13 cellular contexts compared by ENCODE assay signal in genomic region chr4:56654238-56654632, GRCh38. TPM values are rescaled to one million over a fixed set of nuclear protein-coding genes. Genes with fewer than 3 reads are reported as not detected.
A peak's percentile ranks its signal among the peaks of the same experiment; 100 is the strongest.
DNase-seq lines count a peak whose midpoint lies in the region; ATAC-seq, FAIRE-seq and TF ChIP-seq lines count a peak whose summit lies in the region.
"Had no signal": no experiment of that assay in that cellular context is flagged by ENCODE, and none has a peak within 500 bp of the region (broad histone marks: within the 10 kb centered on the region; RNA-seq: fewer than 3 reads in every experiment).

No MANE protein-coding gene starts in this region.

- H3K9me3 ChIP-seq in SK-N-SH: no peaks in the 10 kb centered on the region
- no peaks in the 10 kb centered on the region for H3K9me3 ChIP-seq in stomach
- H3K9me3 ChIP-seq in right lobe of liver: no peaks in the 10 kb centered on the region
- H3K9me3 ChIP-seq: MG63 had no signal

- peaks cover 2% of the 10 kb centered on the region for H3K27me3 Mint-ChIP-seq in activated B cell treated with CpG ODN at 0.5 μM for 24 hours

- no peak for TF ChIP-seq POLR2A in stomach (IDR thresholded peaks at IDR 0.05)
- TF ChIP-seq POLR2A in right lobe of liver (IDR thresholded peaks at IDR 0.05): no peak

- CTCF ChIA-PET in SK-N-SH (lab: Yijun Ruan, JAX): interaction anchor here (0.8 to 1.5 kb wide), 4 partner anchors 15 to 137 kb away, joined by 3 to 6 read pairs (median 4); no protein-coding TSS in a partner anchor
- CTCF ChIA-PET in activated B cell treated with CpG ODN at 0.5 μM for 24 hours (lab: Charles Lee): interaction anchor here (1.1 to 1.3 kb wide), 2 partner anchors 146 to 182 kb away, joined by 3 read pairs; no protein-coding TSS in a partner anchor

- H3K4me1 ChIP-seq in SK-N-SH (ENCODE audit: control insufficient read depth in 1 of 2, insufficient read depth in 2 of 2, low read depth in 1 of 2, low read length in 1 of 2) (peaks cover 5 to 11% of the 10 kb centered on the region in 2 experiments; a peak in 1 of 4 replicates), stomach (peaks cover 22 to 38% (median 31%) of the 10 kb centered on the region in 4 donors), right lobe of liver (peaks cover 0 to 6% (median 0%) of the 10 kb centered on the region in 4 donors)

- ATAC-seq in SK-N-SH treated with all-trans-retinoic acid at 6 μM for 48 hours (no peak), activated B cell treated with CpG ODN at 0.5 μM for 24 hours (ENCODE audit: low read depth) (no peak), right lobe of liver (no peak)

- peak; percentile 91 for FAIRE-seq in islet of Langerhans (lab: Jason Lieb, UNC)
- FAIRE-seq: colon had no signal

- no peak for TF ChIP-seq CTCF in SK-N-SH (IDR thresholded peaks at IDR 0.05)
- TF ChIP-seq CTCF in activated B cell treated with CpG ODN at 0.5 μM for 24 hours (IDR thresholded peaks at IDR 0.05): no peak
- no peak for TF ChIP-seq CTCF in stomach (IDR thresholded peaks at IDR 0.05)
- no peak for TF ChIP-seq CTCF in right lobe of liver (IDR thresholded peaks at IDR 0.05)

- no peak overlapping the region for H3K9ac ChIP-seq in SK-N-SH

- H3F3A ChIP-seq in SK-N-SH (replicated peaks; ENCODE audit: insufficient read depth): no peaks in the 10 kb centered on the region

- H3K4me3 Mint-ChIP-seq in activated B cell treated with CpG ODN at 0.5 μM for 24 hours: peak overlapping the region; percentile 92

- H3K79me2 ChIP-seq in SK-N-SH (ENCODE audit: insufficient read depth): no peaks in the 10 kb centered on the region

- no peak overlapping the region; the same call in 1 of the 2 replicates for H3K4me2 ChIP-seq in SK-N-SH

- TF ChIP-seq EP300 in SK-N-SH (IDR thresholded peaks at IDR 0.05; ENCODE audit: borderline replicate concordance in 1 of 2, low read depth in 1 of 2, low read length in 1 of 2) (no peak), stomach (IDR thresholded peaks at IDR 0.05) (no peak)

- intact Hi-C loops in activated B cell treated with CpG ODN at 0.5 μM for 24 hours (cut with micrococcal nuclease): loop anchor here (10.0 kb wide), 1 partner anchor 219 kb away; the partner anchor contains the start of genes PAICS and PPAT
- intact Hi-C loops in stomach (cut with DNase I; ENCODE audit: low total_unique reads): no loop called here
- intact Hi-C loops in right lobe of liver (cut with DNase I): no loop called here

- no peak overlapping the region for H2AFZ ChIP-seq in SK-N-SH (ENCODE audit: low read depth)

- no peaks in the 10 kb centered on the region for H3K9me3 Mint-ChIP-seq in activated B cell treated with CpG ODN at 0.5 μM for 24 hours

- H4K20me1 ChIP-seq in SK-N-SH (ENCODE audit: insufficient read depth): no peaks in the 10 kb centered on the region

- TF ChIP-seq RAD21 in SK-N-SH (IDR thresholded peaks at IDR 0.05; ENCODE audit: low read length): no peak

- no peak for DNase-seq in SK-N-SH
- no peak for DNase-seq in activated B cell treated with CpG ODN at 0.5 μM for 24 hours
- DNase-seq in stomach: peak; percentile 42
- DNase-seq in NCI-H82 treated with DMSO at 0.1 percent for 48 hours (lab: John Stamatoyannopoulos, UW; ENCODE audit: unreplicated experiment): no peak
- no peak for DNase-seq in occipital lobe (lab: John Stamatoyannopoulos, UW)
- DNase-seq in right lobe of liver: no peak
- DNase-seq: MG63; NCI-H524 treated with DMSO at 0.1 percent for 48 hours; stimulated activated CD4-positive, alpha-beta T cell treated with anti-CD3 and anti-CD28 coated beads, Interleukin-12 subunit alpha, Interleukin-12 subunit beta, amount 100 ng/mL, for 4 hours had no signal

- H3K9me2 ChIP-seq in SK-N-SH: no peaks in the 10 kb centered on the region

- H3K27ac Mint-ChIP-seq in activated B cell treated with CpG ODN at 0.5 μM for 24 hours: no peak overlapping the region

- WGBS in SK-N-SH (ENCODE audit: low lambda C conversion rate): 39% methylated on average over 4 of the region's 4 CpGs
- WGBS in stomach, 5 donors: 17 to 32% (median 21%) methylated on average over 4 of the region's 4 CpGs
- WGBS in right lobe of liver (ENCODE audit: insufficient coverage, low coverage, low lambda C conversion rate, missing lambda C conversion rate): 16% methylated on average over 4 of the region's 4 CpGs

- H3K4me1 Mint-ChIP-seq in activated B cell treated with CpG ODN at 0.5 μM for 24 hours: peaks cover 74% of the 10 kb centered on the region

- H3K27ac ChIP-seq in SK-N-SH (ENCODE audit: low read depth in 2 of 2, low read length in 1 of 2) (no peak overlapping the region), stomach (peak overlapping the region in 2 of 5 donors; percentile 1 to 21), right lobe of liver (no peak overlapping the region)

- no peaks in the 10 kb centered on the region for H3K36me3 ChIP-seq in SK-N-SH (replicated peaks in 1 of 2; ENCODE audit: control insufficient read depth in 1 of 2, insufficient read depth in 2 of 2, low read length in 1 of 2)
- H3K36me3 ChIP-seq in stomach: no peaks in the 10 kb centered on the region
- H3K36me3 ChIP-seq in right lobe of liver: no peaks in the 10 kb centered on the region
- H3K36me3 ChIP-seq: MG63 had no signal

- POLR2A ChIA-PET in SK-N-SH (lab: Yijun Ruan, JAX) (no interaction called here), activated B cell treated with CpG ODN at 0.5 μM for 24 hours (lab: Charles Lee) (interaction anchor here (0.6 kb wide), 1 partner anchor 34 kb away, joined by 7 read pairs; no protein-coding TSS in a partner anchor)

- peaks cover 54% of the 10 kb centered on the region for H3K27me3 ChIP-seq in SK-N-SH (ENCODE audit: insufficient read depth)
- peaks cover 0 to 47% (median 21%) of the 10 kb centered on the region in 3 donors for H3K27me3 ChIP-seq in stomach
- no peaks in the 10 kb centered on the region for H3K27me3 ChIP-seq in right lobe of liver
- H3K27me3 ChIP-seq: MG63 had no signal

- H3K4me3 ChIP-seq in SK-N-SH (ENCODE audit: low read depth in 2 of 2, low read length in 1 of 2) (no peak overlapping the region), stomach (no peak overlapping the region), right lobe of liver (no peak overlapping the region)

- H3K36me3 Mint-ChIP-seq in activated B cell treated with CpG ODN at 0.5 μM for 24 hours (ENCODE audit: low read depth): no peaks in the 10 kb centered on the region

TF ChIP-seq in SK-N-SH treated with all-trans-retinoic acid at 6 μM for 48 hours, 23 proteins besides CTCF, POLR2A, EP300 and RAD21 (continues in another document):
- TF ChIP-seq PPARA (CRISPR knock-in tag; IDR thresholded peaks at IDR 0.05; ENCODE audit: borderline replicate concordance): no peak
- no peak for TF ChIP-seq ZC3H10 (CRISPR knock-in tag; IDR thresholded peaks at IDR 0.05)
- no peak for TF ChIP-seq TSHZ2 (CRISPR knock-in tag; IDR thresholded peaks at IDR 0.05)

TF ChIP-seq in SK-N-SH, 30 proteins besides CTCF, POLR2A, EP300 and RAD21 (continues in another document):
- TF ChIP-seq NRF1 (IDR thresholded peaks at IDR 0.05; ENCODE audit: low read depth, low read length) (no peak), MXI1 (IDR thresholded peaks at IDR 0.05; ENCODE audit: low read depth, low read length) (no peak), EZH2phosphoT487 (IDR thresholded peaks at IDR 0.05; ENCODE audit: borderline replicate concordance, low read depth) (no peak), RCOR1 (IDR thresholded peaks at IDR 0.05; ENCODE audit: low read length) (no peak), SMC3 (IDR thresholded peaks at IDR 0.05; ENCODE audit: low read depth, low read length) (no peak), RFX5 (IDR thresholded peaks at IDR 0.05; ENCODE audit: low read length) (no peak), JUND (IDR thresholded peaks at IDR 0.05) (no peak), GABPA (IDR thresholded peaks at IDR 0.05; ENCODE audit: low read depth) (no peak), POLR2AphosphoS5 (IDR thresholded peaks at IDR 0.05; ENCODE audit: low read depth, low read length) (no peak)
- TF ChIP-seq, protein P1, sequence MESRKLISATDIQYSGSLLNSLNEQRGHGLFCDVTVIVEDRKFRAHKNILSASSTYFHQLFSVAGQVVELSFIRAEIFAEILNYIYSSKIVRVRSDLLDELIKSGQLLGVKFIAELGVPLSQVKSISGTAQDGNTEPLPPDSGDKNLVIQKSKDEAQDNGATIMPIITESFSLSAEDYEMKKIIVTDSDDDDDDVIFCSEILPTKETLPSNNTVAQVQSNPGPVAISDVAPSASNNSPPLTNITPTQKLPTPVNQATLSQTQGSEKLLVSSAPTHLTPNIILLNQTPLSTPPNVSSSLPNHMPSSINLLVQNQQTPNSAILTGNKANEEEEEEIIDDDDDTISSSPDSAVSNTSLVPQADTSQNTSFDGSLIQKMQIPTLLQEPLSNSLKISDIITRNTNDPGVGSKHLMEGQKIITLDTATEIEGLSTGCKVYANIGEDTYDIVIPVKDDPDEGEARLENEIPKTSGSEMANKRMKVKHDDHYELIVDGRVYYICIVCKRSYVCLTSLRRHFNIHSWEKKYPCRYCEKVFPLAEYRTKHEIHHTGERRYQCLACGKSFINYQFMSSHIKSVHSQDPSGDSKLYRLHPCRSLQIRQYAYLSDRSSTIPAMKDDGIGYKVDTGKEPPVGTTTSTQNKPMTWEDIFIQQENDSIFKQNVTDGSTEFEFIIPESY (IDR thresholded peaks at IDR 0.05; ENCODE audit: borderline replicate concordance, low read depth): no peak
- TF ChIP-seq, protein P2, sequence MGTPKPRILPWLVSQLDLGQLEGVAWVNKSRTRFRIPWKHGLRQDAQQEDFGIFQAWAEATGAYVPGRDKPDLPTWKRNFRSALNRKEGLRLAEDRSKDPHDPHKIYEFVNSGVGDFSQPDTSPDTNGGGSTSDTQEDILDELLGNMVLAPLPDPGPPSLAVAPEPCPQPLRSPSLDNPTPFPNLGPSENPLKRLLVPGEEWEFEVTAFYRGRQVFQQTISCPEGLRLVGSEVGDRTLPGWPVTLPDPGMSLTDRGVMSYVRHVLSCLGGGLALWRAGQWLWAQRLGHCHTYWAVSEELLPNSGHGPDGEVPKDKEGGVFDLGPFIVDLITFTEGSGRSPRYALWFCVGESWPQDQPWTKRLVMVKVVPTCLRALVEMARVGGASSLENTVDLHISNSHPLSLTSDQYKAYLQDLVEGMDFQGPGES (IDR thresholded peaks at IDR 0.05; ENCODE audit: low read depth, low read length): no peak

RNA-seq across cellular contexts. Expression of gene HOPX, which starts 26.9 kb away (rescaled TPM):
- polyA plus RNA-seq in SK-N-SH (2012; rRNA removed) (0.05 and 0.08 TPM in 2 replicates), stomach (10 to 100 TPM; 60.2 to 79.1 (median 65.8) TPM)
- polyA plus RNA-seq in SK-N-SH (2012; cell fraction: cytosol; rRNA removed): 0.05 and 0.08 TPM in 2 replicates
- polyA plus RNA-seq in SK-N-SH (2012; cell fraction: nucleus; rRNA removed): not detected in 2 replicates
- total RNA-seq in activated B cell treated with CpG ODN at 0.5 μM for 24 hours (13.2 and 14.2 TPM in 2 replicates), stomach (10 to 100 TPM in 3 of 5 donors, 1 to 10 TPM in 1, not detected in 1; 1.2 to 48.2 (median 18.5) TPM), occipital lobe (79.2 TPM), right lobe of liver (under 1 TPM in 3 of 6 experiments, not detected in 3; 0.27 to 0.80 (median 0.42) TPM)
- total RNA-seq: A673 had no signal
